ENCODE assay signal across 1 cellular context in the genomic region with DNA sequence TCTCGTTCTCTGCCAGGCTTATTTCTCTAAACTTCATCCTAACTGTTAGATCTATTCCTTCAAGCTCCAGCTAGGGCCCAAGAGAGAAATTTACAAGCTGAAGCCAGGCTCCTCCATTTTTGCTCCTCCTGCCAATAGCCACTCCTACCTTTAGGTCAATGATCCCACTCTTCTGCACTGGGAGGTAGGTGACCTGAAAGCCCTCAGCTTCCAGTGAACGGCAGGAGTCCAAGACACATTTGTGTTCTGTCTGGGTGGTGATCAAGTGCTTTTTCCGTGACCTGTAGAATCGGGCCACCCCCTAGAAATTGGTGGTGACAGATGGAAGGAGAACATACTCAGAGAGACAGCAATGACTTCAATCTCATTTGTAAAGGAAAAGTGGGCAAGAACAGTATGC.
TF ChIP-seq lines count a peak whose summit lies in the region.

No MANE protein-coding gene starts in this region.

TF ChIP-seq in K562, 482 proteins besides CTCF, POLR2A, EP300 and RAD21:
- TF ChIP-seq, protein P1, sequence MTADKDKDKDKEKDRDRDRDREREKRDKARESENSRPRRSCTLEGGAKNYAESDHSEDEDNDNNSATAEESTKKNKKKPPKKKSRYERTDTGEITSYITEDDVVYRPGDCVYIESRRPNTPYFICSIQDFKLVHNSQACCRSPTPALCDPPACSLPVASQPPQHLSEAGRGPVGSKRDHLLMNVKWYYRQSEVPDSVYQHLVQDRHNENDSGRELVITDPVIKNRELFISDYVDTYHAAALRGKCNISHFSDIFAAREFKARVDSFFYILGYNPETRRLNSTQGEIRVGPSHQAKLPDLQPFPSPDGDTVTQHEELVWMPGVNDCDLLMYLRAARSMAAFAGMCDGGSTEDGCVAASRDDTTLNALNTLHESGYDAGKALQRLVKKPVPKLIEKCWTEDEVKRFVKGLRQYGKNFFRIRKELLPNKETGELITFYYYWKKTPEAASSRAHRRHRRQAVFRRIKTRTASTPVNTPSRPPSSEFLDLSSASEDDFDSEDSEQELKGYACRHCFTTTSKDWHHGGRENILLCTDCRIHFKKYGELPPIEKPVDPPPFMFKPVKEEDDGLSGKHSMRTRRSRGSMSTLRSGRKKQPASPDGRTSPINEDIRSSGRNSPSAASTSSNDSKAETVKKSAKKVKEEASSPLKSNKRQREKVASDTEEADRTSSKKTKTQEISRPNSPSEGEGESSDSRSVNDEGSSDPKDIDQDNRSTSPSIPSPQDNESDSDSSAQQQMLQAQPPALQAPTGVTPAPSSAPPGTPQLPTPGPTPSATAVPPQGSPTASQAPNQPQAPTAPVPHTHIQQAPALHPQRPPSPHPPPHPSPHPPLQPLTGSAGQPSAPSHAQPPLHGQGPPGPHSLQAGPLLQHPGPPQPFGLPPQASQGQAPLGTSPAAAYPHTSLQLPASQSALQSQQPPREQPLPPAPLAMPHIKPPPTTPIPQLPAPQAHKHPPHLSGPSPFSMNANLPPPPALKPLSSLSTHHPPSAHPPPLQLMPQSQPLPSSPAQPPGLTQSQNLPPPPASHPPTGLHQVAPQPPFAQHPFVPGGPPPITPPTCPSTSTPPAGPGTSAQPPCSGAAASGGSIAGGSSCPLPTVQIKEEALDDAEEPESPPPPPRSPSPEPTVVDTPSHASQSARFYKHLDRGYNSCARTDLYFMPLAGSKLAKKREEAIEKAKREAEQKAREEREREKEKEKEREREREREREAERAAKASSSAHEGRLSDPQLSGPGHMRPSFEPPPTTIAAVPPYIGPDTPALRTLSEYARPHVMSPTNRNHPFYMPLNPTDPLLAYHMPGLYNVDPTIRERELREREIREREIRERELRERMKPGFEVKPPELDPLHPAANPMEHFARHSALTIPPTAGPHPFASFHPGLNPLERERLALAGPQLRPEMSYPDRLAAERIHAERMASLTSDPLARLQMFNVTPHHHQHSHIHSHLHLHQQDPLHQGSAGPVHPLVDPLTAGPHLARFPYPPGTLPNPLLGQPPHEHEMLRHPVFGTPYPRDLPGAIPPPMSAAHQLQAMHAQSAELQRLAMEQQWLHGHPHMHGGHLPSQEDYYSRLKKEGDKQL (CRISPR knock-in tag; IDR thresholded peaks at IDR 0.05; ENCODE audit: borderline replicate concordance), result no peak
- TF ChIP-seq, protein P2, sequence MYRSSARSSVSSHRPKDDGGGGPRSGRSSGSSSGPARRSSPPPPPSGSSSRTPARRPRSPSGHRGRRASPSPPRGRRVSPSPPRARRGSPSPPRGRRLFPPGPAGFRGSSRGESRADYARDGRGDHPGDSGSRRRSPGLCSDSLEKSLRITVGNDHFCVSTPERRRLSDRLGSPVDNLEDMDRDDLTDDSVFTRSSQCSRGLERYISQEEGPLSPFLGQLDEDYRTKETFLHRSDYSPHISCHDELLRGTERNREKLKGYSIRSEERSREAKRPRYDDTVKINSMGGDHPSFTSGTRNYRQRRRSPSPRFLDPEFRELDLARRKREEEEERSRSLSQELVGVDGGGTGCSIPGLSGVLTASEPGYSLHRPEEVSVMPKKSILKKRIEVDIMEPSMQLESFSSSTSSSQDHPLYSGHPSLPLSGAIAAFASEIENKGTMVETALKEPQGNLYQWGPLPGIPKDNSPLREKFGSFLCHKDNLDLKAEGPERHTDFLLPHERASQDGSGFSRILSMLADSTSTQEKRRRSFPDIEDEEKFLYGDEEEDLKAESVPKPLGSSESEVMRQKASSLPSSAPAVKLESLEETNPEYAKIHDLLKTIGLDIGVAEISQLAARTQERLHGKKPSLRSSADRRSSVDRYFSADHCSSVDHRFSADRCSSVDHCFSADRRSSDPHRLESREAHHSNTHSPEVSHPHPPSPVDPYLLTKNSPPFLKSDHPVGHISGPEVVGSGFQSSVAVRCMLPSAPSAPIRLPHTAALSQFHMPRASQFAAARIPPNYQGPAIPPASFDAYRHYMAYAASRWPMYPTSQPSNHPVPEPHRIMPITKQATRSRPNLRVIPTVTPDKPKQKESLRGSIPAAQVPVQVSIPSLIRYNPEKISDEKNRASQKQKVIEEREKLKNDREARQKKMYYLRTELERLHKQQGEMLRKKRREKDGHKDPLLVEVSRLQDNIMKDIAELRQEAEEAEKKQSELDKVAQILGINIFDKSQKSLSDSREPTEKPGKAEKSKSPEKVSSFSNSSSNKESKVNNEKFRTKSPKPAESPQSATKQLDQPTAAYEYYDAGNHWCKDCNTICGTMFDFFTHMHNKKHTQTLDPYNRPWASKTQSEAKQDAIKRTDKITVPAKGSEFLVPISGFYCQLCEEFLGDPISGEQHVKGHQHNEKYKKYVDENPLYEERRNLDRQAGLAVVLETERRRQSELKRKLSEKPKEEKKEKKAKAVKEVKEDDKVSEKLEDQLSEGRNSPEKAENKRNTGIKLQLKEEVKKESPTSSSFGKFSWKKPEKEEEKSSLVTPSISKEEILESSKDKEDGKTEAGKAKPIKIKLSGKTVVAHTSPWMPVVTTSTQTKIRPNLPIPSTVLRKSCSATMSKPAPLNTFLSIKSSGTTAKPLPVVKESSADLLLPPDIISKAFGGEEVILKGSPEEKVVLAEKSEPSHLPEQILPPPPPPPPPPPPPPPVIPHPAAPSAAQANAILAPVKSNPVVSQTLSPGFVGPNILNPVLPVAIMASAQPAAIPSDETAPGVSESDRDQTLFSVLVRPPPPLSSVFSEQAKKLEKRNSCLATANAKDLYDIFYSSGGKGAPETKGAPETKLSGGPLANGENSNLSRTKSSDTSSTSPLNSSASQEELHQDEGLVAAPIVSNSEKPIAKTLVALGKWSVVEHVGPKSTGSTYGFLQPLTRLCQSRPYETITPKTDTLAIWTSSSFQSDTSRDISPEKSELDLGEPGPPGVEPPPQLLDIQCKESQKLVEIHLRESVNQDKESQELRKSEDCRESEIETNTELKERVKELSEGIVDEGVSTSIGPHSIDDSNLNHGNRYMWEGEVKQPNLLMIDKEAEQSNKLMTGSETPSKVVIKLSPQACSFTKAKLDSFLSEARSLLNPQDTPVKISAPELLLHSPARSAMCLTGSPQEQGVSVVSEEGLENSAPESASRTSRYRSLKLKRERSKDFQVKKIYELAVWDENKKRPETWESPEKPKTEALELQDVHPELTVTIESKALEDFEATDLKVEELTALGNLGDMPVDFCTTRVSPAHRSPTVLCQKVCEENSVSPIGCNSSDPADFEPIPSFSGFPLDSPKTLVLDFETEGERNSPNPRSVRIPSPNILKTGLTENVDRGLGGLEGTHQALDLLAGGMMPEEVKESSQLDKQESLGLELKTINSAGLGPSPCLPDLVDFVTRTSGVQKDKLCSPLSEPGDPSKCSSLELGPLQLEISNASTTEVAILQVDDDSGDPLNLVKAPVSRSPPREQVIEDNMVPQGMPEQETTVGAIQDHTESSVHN (IDR thresholded peaks at IDR 0.05; ENCODE audit: borderline replicate concordance in 1 of 2, low read depth in 1 of 2), result no peak
- TF ChIP-seq HCFC1 (IDR thresholded peaks at IDR 0.05; ENCODE audit: low read depth, low read length) (no peak), XRCC3 (IDR thresholded peaks at IDR 0.05) (no peak), PPARD (CRISPR knock-in tag; IDR thresholded peaks at IDR 0.05) (no peak)
- TF ChIP-seq, protein P3, sequence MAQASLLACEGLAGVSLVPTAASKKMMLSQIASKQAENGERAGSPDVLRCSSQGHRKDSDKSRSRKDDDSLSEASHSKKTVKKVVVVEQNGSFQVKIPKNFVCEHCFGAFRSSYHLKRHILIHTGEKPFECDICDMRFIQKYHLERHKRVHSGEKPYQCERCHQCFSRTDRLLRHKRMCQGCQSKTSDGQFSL (CRISPR knock-in tag; IDR thresholded peaks at IDR 0.05), result no peak
- TF ChIP-seq, protein P3 (tag; IDR thresholded peaks at IDR 0.05), result no peak
